Comparison of ENCODE assay signal across 31 cellular contexts in genomic region chr9:87836951-87837715, GRCh38. TPM values are rescaled to one million over a fixed set of nuclear protein-coding genes. Genes with fewer than 3 reads are reported as not detected.
DNase-seq lines count a peak whose midpoint lies in the region; ATAC-seq lines count a peak whose summit lies in the region.
"Had no signal": no experiment of that assay in that cellular context is flagged by ENCODE, and none has a peak within 500 bp of the region (broad histone marks: within the 10 kb centered on the region; RNA-seq: fewer than 3 reads in every experiment).

No MANE protein-coding gene starts in this region.

- no peaks in the 10 kb centered on the region for H3K36me3 Mint-ChIP-seq in activated CD8-positive, alpha-beta memory T cell treated with anti-CD3 and anti-CD28 coated beads, Interleukin-2, amount 10 ng/mL, durations not matched to agents 7 days and 5 days
- H3K36me3 Mint-ChIP-seq: activated naive CD8-positive, alpha-beta T cell treated with anti-CD3 and anti-CD28 coated beads, Interleukin-2, amount 10 ng/mL, durations not matched to agents 7 days and 5 days; natural killer cell; stimulated activated memory B cell treated with anti-CD40 and anti-IgM and Interleukin-4, amounts not matched to agents 10 μg/mL and 1 μg/mL and 100 μg/mL, for 72 hours had no signal

- no peaks in the 10 kb centered on the region for H3K9me3 Mint-ChIP-seq in activated CD8-positive, alpha-beta memory T cell treated with anti-CD3 and anti-CD28 coated beads, Interleukin-2, amount 10 ng/mL, durations not matched to agents 7 days and 5 days (ENCODE audit: low read depth)
- H3K9me3 Mint-ChIP-seq: activated naive CD8-positive, alpha-beta T cell treated with anti-CD3 and anti-CD28 coated beads, Interleukin-2, amount 10 ng/mL, durations not matched to agents 7 days and 5 days; CD4-positive, alpha-beta T cell; HFFc6; natural killer cell; stimulated activated memory B cell treated with anti-CD40 and anti-IgM and Interleukin-4, amounts not matched to agents 10 μg/mL and 1 μg/mL and 100 μg/mL, for 72 hours had no signal

- DNase-seq in GM03348 (ENCODE audit: low spot score) (peak; percentile 22), astrocyte of the hippocampus (ENCODE audit: low read depth, low spot score) (peak; percentile 42), inferior parietal cortex (ENCODE audit: extremely low spot score) (peak; percentile 59), sciatic nerve (ENCODE audit: low spot score) (no peak), ureter (ENCODE audit: low spot score) (no peak)
- DNase-seq in activated CD8-positive, alpha-beta memory T cell treated with anti-CD3 and anti-CD28 coated beads, Interleukin-2, amount 10 ng/mL, durations not matched to agents 7 days and 5 days = no peak
- DNase-seq: activated CD4-positive, alpha-beta T cell treated with anti-CD3 and anti-CD28 coated beads for 4 hours; activated CD8-positive, alpha-beta memory T cell treated with anti-CD3 and anti-CD28 coated beads for 24 hours; activated gamma-delta T cell; activated naive CD8-positive, alpha-beta T cell treated with anti-CD3 and anti-CD28 coated beads, Interleukin-2, amount 10 ng/mL, durations not matched to agents 7 days and 5 days; activated T-cell treated with anti-CD3 and anti-CD28 coated beads, Interleukin-2, amount 50 U/mL, for 1 hour; CD4-positive, alpha-beta T cell; EL; foreskin keratinocyte; HFFc6; natural killer cell; retina; stimulated activated CD4-positive, alpha-beta T cell treated with anti-CD3 and anti-CD28 coated beads, Interleukin-4, amount 100 ng/mL, for 1 hour had no signal

- H3K4me1 Mint-ChIP-seq in activated CD8-positive, alpha-beta memory T cell treated with anti-CD3 and anti-CD28 coated beads, Interleukin-2, amount 10 ng/mL, durations not matched to agents 7 days and 5 days = no peaks in the 10 kb centered on the region
- H3K4me1 Mint-ChIP-seq: activated naive CD8-positive, alpha-beta T cell treated with anti-CD3 and anti-CD28 coated beads, Interleukin-2, amount 10 ng/mL, durations not matched to agents 7 days and 5 days; natural killer cell; stimulated activated memory B cell treated with anti-CD40 and anti-IgM and Interleukin-4, amounts not matched to agents 10 μg/mL and 1 μg/mL and 100 μg/mL, for 72 hours had no signal

- ATAC-seq in sciatic nerve = peak; percentile 39
- ATAC-seq in activated CD8-positive, alpha-beta memory T cell treated with anti-CD3 and anti-CD28 coated beads, Interleukin-2, amount 10 ng/mL, durations not matched to agents 7 days and 5 days = no peak
- no peak for ATAC-seq in HG02642 (IDR thresholded peaks at IDR 0.05; ENCODE audit: poor library complexity, unreplicated experiment)
- ATAC-seq in GM21528 (IDR thresholded peaks at IDR 0.05; ENCODE audit: low FRiP score, unreplicated experiment) = no peak
- ATAC-seq: foreskin keratinocyte; GM23338; left lobe of liver; natural killer cell; stimulated activated memory B cell treated with anti-CD40 and anti-IgM and Interleukin-4, amounts not matched to agents 10 μg/mL and 1 μg/mL and 100 μg/mL, for 72 hours had no signal

- CTCF ChIA-PET in activated CD8-positive, alpha-beta memory T cell treated with anti-CD3 and anti-CD28 coated beads, Interleukin-2, amount 10 ng/mL, durations not matched to agents 7 days and 5 days (lab: Charles Lee) = no interaction called here

- no peaks in the 10 kb centered on the region for H3K27me3 Mint-ChIP-seq in activated CD8-positive, alpha-beta memory T cell treated with anti-CD3 and anti-CD28 coated beads, Interleukin-2, amount 10 ng/mL, durations not matched to agents 7 days and 5 days
- H3K27me3 Mint-ChIP-seq: CD4-positive, alpha-beta T cell; stimulated activated memory B cell treated with anti-CD40 and anti-IgM and Interleukin-4, amounts not matched to agents 10 μg/mL and 1 μg/mL and 100 μg/mL, for 72 hours had no signal

- no peak overlapping the region for H3K27ac Mint-ChIP-seq in activated CD8-positive, alpha-beta memory T cell treated with anti-CD3 and anti-CD28 coated beads, Interleukin-2, amount 10 ng/mL, durations not matched to agents 7 days and 5 days
- H3K27ac Mint-ChIP-seq: activated naive CD8-positive, alpha-beta T cell treated with anti-CD3 and anti-CD28 coated beads, Interleukin-2, amount 10 ng/mL, durations not matched to agents 7 days and 5 days; CD4-positive, alpha-beta T cell; GM23338; HFFc6; natural killer cell; stimulated activated memory B cell treated with anti-CD40 and anti-IgM and Interleukin-4, amounts not matched to agents 10 μg/mL and 1 μg/mL and 100 μg/mL, for 72 hours; T-helper 2 cell treated with Interferon-gamma antibody and Interleukin-4, amounts not matched to agents 5 μg/mL and 100 μg/mL, for 36 hours had no signal

- H3K4me3 Mint-ChIP-seq in activated CD8-positive, alpha-beta memory T cell treated with anti-CD3 and anti-CD28 coated beads, Interleukin-2, amount 10 ng/mL, durations not matched to agents 7 days and 5 days = no peak overlapping the region
- H3K4me3 Mint-ChIP-seq: activated naive CD8-positive, alpha-beta T cell treated with anti-CD3 and anti-CD28 coated beads, Interleukin-2, amount 10 ng/mL, durations not matched to agents 7 days and 5 days; CD4-positive, alpha-beta T cell; GM23338; HFFc6; natural killer cell; stimulated activated memory B cell treated with anti-CD40 and anti-IgM and Interleukin-4, amounts not matched to agents 10 μg/mL and 1 μg/mL and 100 μg/mL, for 72 hours; T-helper 2 cell treated with Interferon-gamma antibody and Interleukin-4, amounts not matched to agents 5 μg/mL and 100 μg/mL, for 36 hours had no signal

- intact Hi-C loops in sciatic nerve (cut with DNase I) = no loop called here

RNA-seq across cellular contexts. Expression of gene SPATA31E1, which starts 45.5 kb away (rescaled TPM):
- total RNA-seq in sciatic nerve = not detected
- not detected for total RNA-seq in activated CD8-positive, alpha-beta memory T cell treated with anti-CD3 and anti-CD28 coated beads, Interleukin-2, amount 10 ng/mL, durations not matched to agents 7 days and 5 days
- not detected for total RNA-seq in ureter
- total RNA-seq: activated naive CD8-positive, alpha-beta T cell treated with anti-CD3 and anti-CD28 coated beads, Interleukin-2, amount 10 ng/mL, durations not matched to agents 7 days and 5 days; CD4-positive, alpha-beta T cell; chondrocyte; endothelial cell of umbilical vein; foreskin keratinocyte; GM23338; HFFc6; left lobe of liver; mesenteric fat pad; natural killer cell; NCI-H460; osteocyte; thoracic aorta; vagina had no signal

Comparison
In these comparisons a context has a peak if more than half of its experiments do, and no peak if none do; other contexts are left out.
1. DNase-seq: peak in GM03348 (single experiment), astrocyte of the hippocampus (single experiment) and inferior parietal cortex (single experiment); none in sciatic nerve (single experiment), activated CD8-positive, alpha-beta memory T cell treated with anti-CD3 and anti-CD28 coated beads, Interleukin-2, amount 10 ng/mL, durations not matched to agents 7 days and 5 days (single experiment) and ureter (single experiment).